19 cellular contexts compared by ENCODE assay signal in the genomic region with DNA sequence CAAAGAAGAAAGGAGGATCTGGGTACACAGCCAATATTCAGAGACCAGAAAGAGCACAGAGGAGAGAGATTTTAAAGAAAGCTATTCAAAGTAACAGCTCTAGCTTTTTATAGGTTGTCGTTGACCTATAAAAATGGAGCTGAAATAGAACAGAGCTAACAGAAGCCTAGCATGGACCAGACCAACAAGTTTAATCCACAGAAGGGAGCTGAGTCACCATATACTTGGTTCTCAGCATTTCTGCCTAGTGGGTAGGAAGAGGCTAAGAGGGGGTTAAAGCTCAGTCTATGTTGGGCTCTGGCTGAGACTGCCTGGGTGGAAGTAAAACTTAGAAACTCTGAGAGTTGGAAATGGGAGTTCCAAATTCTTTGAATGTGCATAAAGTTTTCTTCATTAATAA.
DNase-seq lines count a peak whose midpoint lies in the region; ATAC-seq and TF ChIP-seq lines count a peak whose summit lies in the region.
"Had no signal": no experiment of that assay in that cellular context is flagged by ENCODE, and none has a peak within 500 bp of the region (broad histone marks: within the 10 kb centered on the region; RNA-seq: fewer than 3 reads in every experiment).

No MANE protein-coding gene starts in this region.

- BruUV-seq in Caco-2 (replicated peaks; lab: Mats Ljungman, UMichigan): no TSS peak

- H4K8ac ChIP-seq in mesenchymal stem cell (ENCODE audit: low read length): no peak overlapping the region

- H3K27me3 Mint-ChIP-seq in Caco-2 (ENCODE audit: insufficient read depth, unreplicated experiment): peaks cover 4% of the 10 kb centered on the region
- no peaks in the 10 kb centered on the region for H3K27me3 Mint-ChIP-seq in activated CD8-positive, alpha-beta T cell treated with anti-CD3 and anti-CD28 coated beads for 36 hours
- H3K27me3 Mint-ChIP-seq: activated naive CD8-positive, alpha-beta T cell treated with anti-CD3 and anti-CD28 coated beads for 36 hours; B cell had no signal

- no peaks in the 10 kb centered on the region for H3K36me3 ChIP-seq in ACC112 (ENCODE audit: insufficient read depth, low read length)
- no peaks in the 10 kb centered on the region for H3K36me3 ChIP-seq in mesenchymal stem cell (ENCODE audit: control insufficient read depth in 1 of 2, insufficient read depth in 2 of 2, low read depth in 1 of 2, low read length in 2 of 2)
- H3K36me3 ChIP-seq in Caco-2 (ENCODE audit: control insufficient read depth, insufficient read depth, low read length): no peaks in the 10 kb centered on the region
- H3K36me3 ChIP-seq: colonic mucosa had no signal

- TF ChIP-seq CTCF in Caco-2 (IDR thresholded peaks at IDR 0.05; ENCODE audit: insufficient read depth in 1 of 2, low read depth in 1 of 2, low read length in 1 of 2, severe bottlenecking in 1 of 2, unreplicated experiment in 1 of 2): no peak
- no peak for TF ChIP-seq CTCF in activated CD8-positive, alpha-beta T cell treated with anti-CD3 and anti-CD28 coated beads for 36 hours (IDR thresholded peaks at IDR 0.05)

- H3K4me1 Mint-ChIP-seq in Caco-2 (ENCODE audit: low read depth, unreplicated experiment): no peaks in the 10 kb centered on the region
- no peaks in the 10 kb centered on the region for H3K4me1 Mint-ChIP-seq in activated CD8-positive, alpha-beta T cell treated with anti-CD3 and anti-CD28 coated beads for 36 hours (ENCODE audit: low read depth)
- H3K4me1 Mint-ChIP-seq: activated naive CD8-positive, alpha-beta T cell treated with anti-CD3 and anti-CD28 coated beads for 36 hours; B cell had no signal

- no peak overlapping the region for H3K4me3 Mint-ChIP-seq in Caco-2 (ENCODE audit: unreplicated experiment)
- no peak overlapping the region for H3K4me3 Mint-ChIP-seq in activated CD8-positive, alpha-beta T cell treated with anti-CD3 and anti-CD28 coated beads for 36 hours
- H3K4me3 Mint-ChIP-seq: activated naive CD8-positive, alpha-beta T cell treated with anti-CD3 and anti-CD28 coated beads for 36 hours; B cell; T-helper 1 cell treated with Interleukin-12 subunit alpha and Interleukin-12 subunit beta and Interleukin-4 antibody, amounts not matched to agents 30 μg/mL and 1 μg/mL, for 36 hours had no signal

- H3K9me3 ChIP-seq in mesenchymal stem cell (ENCODE audit: control insufficient read depth, low read length) (peaks cover 2% of the 10 kb centered on the region), Caco-2 (no peaks in the 10 kb centered on the region)
- H3K9me3 ChIP-seq: colonic mucosa had no signal

- no peak overlapping the region for H3K14ac ChIP-seq in mesenchymal stem cell (ENCODE audit: low read length in 2 of 2)

- H3K4me3 ChIP-seq in ACC112 (ENCODE audit: low read depth, low read length) (no peak overlapping the region), mesenchymal stem cell (ENCODE audit: insufficient read depth in 1 of 2, low read depth in 1 of 2, low read length in 2 of 2) (peak overlapping the region in 1 of 2 experiments; percentile 35), Caco-2 (ENCODE audit: low read depth, low read length) (no peak overlapping the region)
- H3K4me3 ChIP-seq: colonic mucosa had no signal

- H3K4me2 ChIP-seq in mesenchymal stem cell (ENCODE audit: low read length, poor library complexity, severe bottlenecking): no peak overlapping the region

- peak; percentile 50 for DNase-seq in LHCN-M2 (ENCODE audit: low read depth)
- peak; percentile 21 for DNase-seq in fibroblast of gingiva (ENCODE audit: low read depth)
- DNase-seq in mesenchymal stem cell: peak; percentile 55
- no peak for DNase-seq in Caco-2
- no peak for DNase-seq in activated CD8-positive, alpha-beta T cell treated with anti-CD3 and anti-CD28 coated beads for 36 hours
- no peak for DNase-seq in HT-29 (ENCODE audit: low spot score)
- DNase-seq in 8988T: no peak
- DNase-seq: activated naive CD8-positive, alpha-beta T cell treated with anti-CD3 and anti-CD28 coated beads for 36 hours; colonic mucosa; Karpas-422; NCI-H187; NCI-H526 treated with DMSO at 0.1 percent for 48 hours; occipital lobe had no signal

- no peak for ATAC-seq in activated CD8-positive, alpha-beta T cell treated with anti-CD3 and anti-CD28 coated beads for 36 hours
- ATAC-seq: esophagus mucosa, Panc1 had no signal

- H3K9me3 Mint-ChIP-seq in Caco-2 (ENCODE audit: unreplicated experiment): no peaks in the 10 kb centered on the region
- H3K9me3 Mint-ChIP-seq in activated CD8-positive, alpha-beta T cell treated with anti-CD3 and anti-CD28 coated beads for 36 hours: peaks cover 6% of the 10 kb centered on the region

- no peak overlapping the region for H4K91ac ChIP-seq in mesenchymal stem cell (ENCODE audit: low read length)

- H2BK5ac ChIP-seq in mesenchymal stem cell (ENCODE audit: low read depth, low read length, poor library complexity, severe bottlenecking): no peak overlapping the region

- H3K27ac Mint-ChIP-seq in Caco-2 (ENCODE audit: unreplicated experiment): no peak overlapping the region
- H3K27ac Mint-ChIP-seq in activated CD8-positive, alpha-beta T cell treated with anti-CD3 and anti-CD28 coated beads for 36 hours: no peak overlapping the region
- H3K27ac Mint-ChIP-seq: activated naive CD8-positive, alpha-beta T cell treated with anti-CD3 and anti-CD28 coated beads for 36 hours; B cell; T-helper 1 cell treated with Interleukin-12 subunit alpha and Interleukin-12 subunit beta and Interleukin-4 antibody, amounts not matched to agents 30 μg/mL and 1 μg/mL, for 36 hours had no signal

- H3K36me3 Mint-ChIP-seq in Caco-2 (ENCODE audit: insufficient read depth, unreplicated experiment): no peaks in the 10 kb centered on the region
- H3K36me3 Mint-ChIP-seq in activated CD8-positive, alpha-beta T cell treated with anti-CD3 and anti-CD28 coated beads for 36 hours (ENCODE audit: low read depth): no peaks in the 10 kb centered on the region
- H3K36me3 Mint-ChIP-seq: activated naive CD8-positive, alpha-beta T cell treated with anti-CD3 and anti-CD28 coated beads for 36 hours had no signal

- POLR2A ChIA-PET in Caco-2 (lab: Charles Lee): no interaction called here
- POLR2A ChIA-PET in activated CD8-positive, alpha-beta T cell treated with anti-CD3 and anti-CD28 coated beads for 36 hours (lab: Charles Lee): no interaction called here

- H3K4me1 ChIP-seq in ACC112 (ENCODE audit: control insufficient read depth, insufficient read depth, low read length, unreplicated experiment): peaks cover 19% of the 10 kb centered on the region
- no peaks in the 10 kb centered on the region for H3K4me1 ChIP-seq in mesenchymal stem cell (ENCODE audit: control insufficient read depth, insufficient read depth, low read depth, low read length)
- no peaks in the 10 kb centered on the region for H3K4me1 ChIP-seq in Caco-2
- H3K4me1 ChIP-seq: colonic mucosa had no signal

- H2BK12ac ChIP-seq in mesenchymal stem cell (ENCODE audit: low read length in 2 of 2): peak overlapping the region; percentile 29 to 50

- peak overlapping the region in 1 of 2 experiments; percentile 43 for H3K18ac ChIP-seq in mesenchymal stem cell (ENCODE audit: low read depth in 1 of 2, low read length in 2 of 2)

- 75% methylated on average over 1 of the region's 1 CpG for WGBS in mesenchymal stem cell

- peak overlapping the region in 1 of 2 experiments; percentile 47 for H3K4ac ChIP-seq in mesenchymal stem cell (ENCODE audit: low read depth in 1 of 2, low read length in 2 of 2)

- H2AFZ ChIP-seq in ACC112 (ENCODE audit: low read length, unreplicated experiment) (peak overlapping the region; percentile 62), mesenchymal stem cell (ENCODE audit: low read depth, low read length) (no peak overlapping the region)

- no peaks in the 10 kb centered on the region for H3K79me1 ChIP-seq in mesenchymal stem cell (replicated peaks; ENCODE audit: low read length, poor library complexity, severe bottlenecking)

- H2AK5ac ChIP-seq in mesenchymal stem cell (ENCODE audit: low read length, severe bottlenecking): no peak overlapping the region

- no peak overlapping the region for H3K23ac ChIP-seq in mesenchymal stem cell (ENCODE audit: low read length in 2 of 2)

- H2BK15ac ChIP-seq in mesenchymal stem cell (ENCODE audit: low read depth, poor library complexity, severe bottlenecking): no peak overlapping the region

- CTCF ChIA-PET in Caco-2 (lab: Charles Lee): no interaction called here
- CTCF ChIA-PET in activated CD8-positive, alpha-beta T cell treated with anti-CD3 and anti-CD28 coated beads for 36 hours (lab: Charles Lee): interaction anchor here (0.6 kb wide), 1 partner anchor 42 kb away, joined by 3 read pairs; no protein-coding TSS in a partner anchor

- no peak overlapping the region for H2BK120ac ChIP-seq in mesenchymal stem cell (ENCODE audit: low read depth, low read length)

- peak overlapping the region; percentile 65 for H3K9ac ChIP-seq in mesenchymal stem cell (ENCODE audit: low read length)

- H3K27ac ChIP-seq in ACC112 (ENCODE audit: low read depth, low read length) (peak overlapping the region; percentile 50), mesenchymal stem cell (ENCODE audit: low read length, poor library complexity, severe bottlenecking) (no peak overlapping the region)
- H3K27ac ChIP-seq: colonic mucosa, HL-60 had no signal

- no peaks in the 10 kb centered on the region for H3K79me2 ChIP-seq in ACC112 (ENCODE audit: control insufficient read depth, insufficient read depth, low read length, unreplicated experiment)

- H3K27me3 ChIP-seq in ACC112 (ENCODE audit: insufficient read depth, low read length) (no peaks in the 10 kb centered on the region), mesenchymal stem cell (ENCODE audit: control insufficient read depth in 1 of 2, insufficient read depth in 1 of 2, low read length in 2 of 2) (no peaks in the 10 kb centered on the region), Caco-2 (replicated peaks; ENCODE audit: control insufficient read depth, insufficient read depth, low read length) (no peaks in the 10 kb centered on the region)
- H3K27me3 ChIP-seq: colonic mucosa had no signal

- intact Hi-C loops in Caco-2 (cut with micrococcal nuclease; ENCODE audit: unreplicated experiment): no loop called here
- intact Hi-C loops in activated CD8-positive, alpha-beta T cell treated with anti-CD3 and anti-CD28 coated beads for 36 hours (cut with micrococcal nuclease): no loop called here

Comparison
In these comparisons a context has a peak if more than half of its experiments do, and no peak if none do; other contexts are left out.
1. DNase-seq: peak in LHCN-M2 (single experiment), fibroblast of gingiva (single experiment) and mesenchymal stem cell (single experiment); none in Caco-2 (0 of 2), activated CD8-positive, alpha-beta T cell treated with anti-CD3 and anti-CD28 coated beads for 36 hours (single experiment), HT-29 (single experiment) and 8988T (single experiment).